5 cellular contexts compared by ENCODE assay signal in the genomic region with DNA sequence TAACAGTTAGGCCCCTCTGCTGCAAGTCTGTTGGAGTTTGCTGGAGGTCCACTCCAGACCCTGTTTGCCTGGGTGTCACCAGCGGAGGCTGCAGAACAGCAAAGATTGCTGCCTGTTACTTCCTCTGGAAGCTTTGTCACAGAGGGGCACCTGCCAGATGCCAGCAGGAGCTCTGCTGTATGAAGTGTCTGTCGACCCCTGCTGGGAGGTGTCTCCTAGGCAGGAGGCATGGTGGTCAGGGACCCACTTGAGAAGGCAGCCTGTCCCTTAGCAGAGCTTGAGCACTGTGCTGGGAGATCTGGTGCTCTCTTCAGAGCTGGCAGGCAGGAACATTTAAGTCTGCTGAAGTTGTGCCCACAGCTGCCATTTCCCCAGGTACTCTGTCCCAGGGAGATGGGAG. TPM values are rescaled to one million over a fixed set of nuclear protein-coding genes. Genes with fewer than 3 reads are reported as not detected.
"Had no signal": no experiment of that assay in that cellular context is flagged by ENCODE, and none has a peak within 500 bp of the region (broad histone marks: within the 10 kb centered on the region; RNA-seq: fewer than 3 reads in every experiment).

No MANE protein-coding gene starts in this region.

RNA-seq across cellular contexts. Expression of gene CD1C, which starts 7.3 kb away (rescaled TPM):
- polyA plus RNA-seq: keratinocyte, right cardiac atrium had no signal

RNA-seq across cellular contexts. Expression of gene CD1A, which starts 28.2 kb away (rescaled TPM):
- polyA plus RNA-seq: keratinocyte; naive thymus-derived CD8-positive, alpha-beta T cell; pancreas; right cardiac atrium had no signal

RNA-seq across cellular contexts. Expression of gene CD1B, which starts 48.9 kb away (rescaled TPM):
- polyA plus RNA-seq: keratinocyte; naive thymus-derived CD8-positive, alpha-beta T cell; pancreas; right cardiac atrium; stomach had no signal
